In genomic region chr2:230672836-230673235, GRCh38 we compare ENCODE assay signal across 30 cellular contexts.
"Had no signal": no experiment of that assay in that cellular context is flagged by ENCODE, and none has a peak within 500 bp of the region (broad histone marks: within the 10 kb centered on the region; RNA-seq: fewer than 3 reads in every experiment).

No MANE protein-coding gene starts in this region.

- H3K9ac ChIP-seq: neural progenitor cell, parathyroid adenoma had no signal

- H3K27me3 ChIP-seq: left lung, neural progenitor cell, neutrophil, right atrium auricular region, right lobe of liver, stomach, testis, thyroid gland, transverse colon, upper lobe of left lung, vagina had no signal

- DNase-seq: hypothalamus; immature natural killer cell; kidney; left colon; left lung; lower lobe of right lung; mammary epithelial cell; mesendoderm; naive thymus-derived CD8-positive, alpha-beta T cell; nephron progenitor cell; occipital lobe; right lobe of liver; stimulated activated CD4-positive, alpha-beta T cell treated with anti-CD3 and anti-CD28 coated beads, Interleukin-12 subunit alpha, Interleukin-12 subunit beta, amount 100 ng/mL, for 4 hours; stimulated activated CD4-positive, alpha-beta T cell treated with anti-CD3 and anti-CD28 coated beads, Interleukin-15, amount 100 ng/mL, for 24 hours; stimulated activated CD4-positive, alpha-beta T cell treated with anti-CD3 and anti-CD28 coated beads, Interleukin-2, amount 100 ng/mL, for 24 hours; stimulated activated CD4-positive, alpha-beta T cell treated with anti-CD3 and anti-CD28 coated beads, Interleukin-4, amount 100 ng/mL, for 1 hour; stimulated activated naive B cell treated with anti-CD40 and anti-IgM and Interleukin-4, amounts not matched to agents 10 μg/mL and 1 μg/mL and 100 μg/mL, for 72 hours; stimulated activated naive CD8-positive, alpha-beta T cell treated with anti-CD3 and anti-CD28 coated beads, Interleukin-15, Interleukin-2, amounts not matched to agents 100 U/mL and 50 U/mL, for 24 hours; stomach; testis; thyroid gland; transverse colon; upper lobe of left lung had no signal

- H3K27me3 Mint-ChIP-seq: naive thymus-derived CD8-positive, alpha-beta T cell; stimulated activated naive B cell treated with anti-CD40 and anti-IgM and Interleukin-4, amounts not matched to agents 10 μg/mL and 1 μg/mL and 100 μg/mL, for 72 hours had no signal

- H3K9me3 Mint-ChIP-seq: immature natural killer cell, mesothelial cell of epicardium, nephron progenitor cell had no signal

- H3K27ac Mint-ChIP-seq: immature natural killer cell; mesothelial cell of epicardium; naive thymus-derived CD8-positive, alpha-beta T cell; neural progenitor cell; stimulated activated naive B cell treated with anti-CD40 and anti-IgM and Interleukin-4, amounts not matched to agents 10 μg/mL and 1 μg/mL and 100 μg/mL, for 72 hours had no signal

- H3K4me3 ChIP-seq: left lung, lower lobe of right lung, neural progenitor cell, right atrium auricular region, right lobe of liver, skin epidermis, stomach, testis, thyroid gland, transverse colon, upper lobe of left lung, vagina had no signal

- ATAC-seq: left colon; left lung; lower lobe of right lung; naive thymus-derived CD8-positive, alpha-beta T cell; right lobe of liver; stimulated activated naive B cell treated with anti-CD40 and anti-IgM and Interleukin-4, amounts not matched to agents 10 μg/mL and 1 μg/mL and 100 μg/mL, for 72 hours; stimulated activated naive CD8-positive, alpha-beta T cell treated with anti-CD3 and anti-CD28 coated beads, Interleukin-15, Interleukin-2, amounts not matched to agents 100 U/mL and 50 U/mL, for 24 hours had no signal

- H3K9me3 ChIP-seq: lower lobe of right lung, neutrophil, right lobe of liver, testis, thyroid gland, vagina had no signal

- H3K36me3 ChIP-seq: left lung, lower lobe of right lung, neural progenitor cell, neutrophil, right atrium auricular region, right lobe of liver, stomach, thyroid gland, transverse colon, upper lobe of left lung, vagina had no signal

- H3K4me3 Mint-ChIP-seq: immature natural killer cell; mesothelial cell of epicardium; naive thymus-derived CD8-positive, alpha-beta T cell; nephron progenitor cell; neural progenitor cell; stimulated activated naive B cell treated with anti-CD40 and anti-IgM and Interleukin-4, amounts not matched to agents 10 μg/mL and 1 μg/mL and 100 μg/mL, for 72 hours had no signal

- H3K27ac ChIP-seq: left lung, lower lobe of right lung, neural progenitor cell, neutrophil, parathyroid adenoma, right atrium auricular region, right lobe of liver, skin epidermis, stomach, testis, thyroid gland, transverse colon, upper lobe of left lung, vagina had no signal

- H3K36me3 Mint-ChIP-seq: immature natural killer cell; mesothelial cell of epicardium; naive thymus-derived CD8-positive, alpha-beta T cell; neural progenitor cell had no signal

- H3K4me1 ChIP-seq: right lobe of liver, testis, thyroid gland had no signal
